Comparison of ENCODE assay signal across 15 cellular contexts in the genomic region with DNA sequence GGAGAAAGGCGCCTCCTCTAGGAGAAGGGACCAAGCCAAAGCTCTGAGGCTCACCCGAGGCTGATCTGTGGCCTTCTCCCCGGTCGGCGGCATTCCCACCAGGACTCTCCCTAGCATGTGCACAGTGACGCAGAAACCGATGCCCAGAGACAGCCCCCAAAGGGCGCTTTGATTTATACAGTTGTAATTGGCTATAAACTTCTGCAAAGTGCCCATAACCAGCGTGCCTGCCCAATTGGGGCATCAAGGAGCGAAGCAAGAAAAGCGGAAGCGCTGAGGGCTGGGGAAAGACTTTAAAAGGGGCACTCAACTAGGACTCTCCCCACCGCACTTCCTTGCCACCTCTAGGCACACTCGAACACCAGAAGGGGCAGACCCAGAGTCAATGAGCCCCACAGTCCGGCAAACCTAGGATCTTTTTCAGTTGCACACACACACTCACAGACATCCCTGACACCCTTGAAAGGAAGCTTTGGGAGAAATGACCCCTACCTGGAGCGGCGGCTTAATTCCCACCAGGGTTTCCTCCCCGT. TPM values are rescaled to one million over a fixed set of nuclear protein-coding genes. Genes with fewer than 3 reads are reported as not detected.
DNase-seq lines count a peak whose midpoint lies in the region; ATAC-seq and TF ChIP-seq lines count a peak whose summit lies in the region.
"Had no signal": no experiment of that assay in that cellular context is flagged by ENCODE, and none has a peak within 500 bp of the region (broad histone marks: within the 10 kb centered on the region; RNA-seq: fewer than 3 reads in every experiment).

No MANE protein-coding gene starts in this region.

- ATAC-seq in activated naive CD8-positive, alpha-beta T cell treated with anti-CD3 and anti-CD28 coated beads, Interleukin-2, amount 10 ng/mL, durations not matched to agents 7 days and 5 days (ENCODE audit: low read depth): no peak
- ATAC-seq in GM21619 (IDR thresholded peaks at IDR 0.05; ENCODE audit: unreplicated experiment): no peak
- ATAC-seq: natural killer cell had no signal

- peak overlapping the region in 6 of 8 donors; percentile 21 to 70 (median 34) for H3K4me3 Mint-ChIP-seq in CD4-positive, alpha-beta memory T cell
- no peak overlapping the region for H3K4me3 Mint-ChIP-seq in activated naive CD8-positive, alpha-beta T cell treated with anti-CD3 and anti-CD28 coated beads, Interleukin-2, amount 10 ng/mL, durations not matched to agents 7 days and 5 days
- H3K4me3 Mint-ChIP-seq in nephron progenitor cell: peak overlapping the region; percentile 97
- H3K4me3 Mint-ChIP-seq: HFFc6, natural killer cell had no signal

- no peaks in the 10 kb centered on the region for H3K36me3 ChIP-seq in CD4-positive, alpha-beta memory T cell (ENCODE audit: insufficient read depth, low read length)
- peaks cover 0 to 26% of the 10 kb centered on the region in 2 experiments; a peak in 2 of 3 replicates for H3K36me3 ChIP-seq in HEK293 (ENCODE audit: control insufficient read depth in 2 of 2, insufficient read depth in 1 of 2, low read length in 2 of 2)
- H3K36me3 ChIP-seq: WERI-Rb-1 had no signal

- H3K27me3 ChIP-seq in CD4-positive, alpha-beta memory T cell (ENCODE audit: insufficient read depth, low read length): peaks cover 29% of the 10 kb centered on the region

- peaks cover 8 to 46% (median 18%) of the 10 kb centered on the region in 4 donors for H3K4me1 Mint-ChIP-seq in CD4-positive, alpha-beta memory T cell
- H3K4me1 Mint-ChIP-seq in activated naive CD8-positive, alpha-beta T cell treated with anti-CD3 and anti-CD28 coated beads, Interleukin-2, amount 10 ng/mL, durations not matched to agents 7 days and 5 days: peaks cover 6% of the 10 kb centered on the region
- peaks cover 82% of the 10 kb centered on the region for H3K4me1 Mint-ChIP-seq in nephron progenitor cell

- no peak for DNase-seq in CD4-positive, alpha-beta memory T cell
- DNase-seq in activated naive CD8-positive, alpha-beta T cell treated with anti-CD3 and anti-CD28 coated beads, Interleukin-2, amount 10 ng/mL, durations not matched to agents 7 days and 5 days: no peak
- DNase-seq in nephron progenitor cell (no peak), amniotic stem cell (lab: John Stamatoyannopoulos, UW) (no peak), NCI-H1105 (lab: John Stamatoyannopoulos, UW) (no peak), DMS79 treated with DMSO at 0.1 percent for 48 hours (lab: John Stamatoyannopoulos, UW) (no peak)
- DNase-seq: activated gamma-delta T cell, HFFc6, KG1, natural killer cell, NCI-H2171, WERI-Rb-1 had no signal

- H3K36me3 Mint-ChIP-seq in CD4-positive, alpha-beta memory T cell: no peaks in the 10 kb centered on the region
- H3K36me3 Mint-ChIP-seq in activated naive CD8-positive, alpha-beta T cell treated with anti-CD3 and anti-CD28 coated beads, Interleukin-2, amount 10 ng/mL, durations not matched to agents 7 days and 5 days: no peaks in the 10 kb centered on the region
- no peaks in the 10 kb centered on the region for H3K36me3 Mint-ChIP-seq in nephron progenitor cell (ENCODE audit: low read depth)
- H3K36me3 Mint-ChIP-seq: natural killer cell had no signal

- POLR2A ChIA-PET in CD4-positive, alpha-beta memory T cell (lab: Charles Lee; ENCODE audit: partially characterized antibody): no interaction called here
- POLR2A ChIA-PET in HEK293 (lab: Yijun Ruan, JAX): no interaction called here
- POLR2A ChIA-PET in activated naive CD8-positive, alpha-beta T cell treated with anti-CD3 and anti-CD28 coated beads, Interleukin-2, amount 10 ng/mL, durations not matched to agents 7 days and 5 days (lab: Charles Lee): no interaction called here

- intact Hi-C loops in CD4-positive, alpha-beta memory T cell (cut with micrococcal nuclease): no loop called here

- TF ChIP-seq CTCF in HEK293 (tag by site-specific recombination; IDR thresholded peaks at IDR 0.05) (no peak), nephron progenitor cell (IDR thresholded peaks at IDR 0.05) (no peak)

- peaks cover 61 to 63% of the 10 kb centered on the region in 2 donors for H3K27me3 Mint-ChIP-seq in CD4-positive, alpha-beta memory T cell
- peaks cover 89% of the 10 kb centered on the region for H3K27me3 Mint-ChIP-seq in activated naive CD8-positive, alpha-beta T cell treated with anti-CD3 and anti-CD28 coated beads, Interleukin-2, amount 10 ng/mL, durations not matched to agents 7 days and 5 days
- peaks cover 8% of the 10 kb centered on the region for H3K27me3 Mint-ChIP-seq in nephron progenitor cell (ENCODE audit: low read depth, poor library complexity)

- peaks cover 0 to 1% (median 0%) of the 10 kb centered on the region in 8 donors for H3K9me3 Mint-ChIP-seq in CD4-positive, alpha-beta memory T cell
- H3K9me3 Mint-ChIP-seq in activated naive CD8-positive, alpha-beta T cell treated with anti-CD3 and anti-CD28 coated beads, Interleukin-2, amount 10 ng/mL, durations not matched to agents 7 days and 5 days: no peaks in the 10 kb centered on the region
- no peaks in the 10 kb centered on the region for H3K9me3 Mint-ChIP-seq in nephron progenitor cell
- H3K9me3 Mint-ChIP-seq: HFFc6, natural killer cell had no signal

- no peaks in the 10 kb centered on the region for H3K9me3 ChIP-seq in CD4-positive, alpha-beta memory T cell (ENCODE audit: control insufficient read depth in 1 of 2, low read length in 2 of 2)
- no peaks in the 10 kb centered on the region for H3K9me3 ChIP-seq in HEK293 (ENCODE audit: control insufficient read depth, insufficient read depth, low read depth, low read length)

- no peak overlapping the region for H3K27ac Mint-ChIP-seq in CD4-positive, alpha-beta memory T cell
- peak overlapping the region; percentile 9 for H3K27ac Mint-ChIP-seq in activated naive CD8-positive, alpha-beta T cell treated with anti-CD3 and anti-CD28 coated beads, Interleukin-2, amount 10 ng/mL, durations not matched to agents 7 days and 5 days
- H3K27ac Mint-ChIP-seq in nephron progenitor cell: peak overlapping the region; percentile 50
- H3K27ac Mint-ChIP-seq: HFFc6, natural killer cell had no signal

- CTCF ChIA-PET in CD4-positive, alpha-beta memory T cell (lab: Charles Lee; ENCODE audit: partially characterized antibody): interaction anchor here (1.5 kb wide), 1 partner anchor 137 kb away, joined by 3 read pairs; no protein-coding TSS in a partner anchor
- CTCF ChIA-PET in HEK293 (lab: Yijun Ruan, JAX): interaction anchor here (0.5 to 1.3 kb wide), 4 partner anchors 8 to 433 kb away, joined by 3 to 5 read pairs (median 4); no protein-coding TSS in a partner anchor

- peaks cover 5% of the 10 kb centered on the region for H3K4me1 ChIP-seq in CD4-positive, alpha-beta memory T cell (ENCODE audit: insufficient read depth, low read length)
- H3K4me1 ChIP-seq in HEK293 (ENCODE audit: control insufficient read depth, insufficient read depth, low read length): no peaks in the 10 kb centered on the region

- no peak overlapping the region for H3K27ac ChIP-seq in CD4-positive, alpha-beta memory T cell (ENCODE audit: low read depth, low read length)
- no peak overlapping the region for H3K27ac ChIP-seq in HEK293 (ENCODE audit: extremely low read depth, low read depth, low read length)
- H3K27ac ChIP-seq: WERI-Rb-1 had no signal

- H3K4me3 ChIP-seq in CD4-positive, alpha-beta memory T cell (ENCODE audit: low read length in 2 of 2): no peak overlapping the region
- peak overlapping the region; percentile 47; the same call in 1 of the 2 replicates for H3K4me3 ChIP-seq in HEK293 (ENCODE audit: low read depth, low read length)

TF ChIP-seq in HEK293, 187 proteins besides CTCF, POLR2A, EP300 and RAD21 (continues in another document):
- TF ChIP-seq RBAK (tag by site-specific recombination; IDR thresholded peaks at IDR 0.05) (no peak), ZNF596 (tag by site-specific recombination; IDR thresholded peaks at IDR 0.05) (no peak), ZNF48 (tag by site-specific recombination; IDR thresholded peaks at IDR 0.05) (no peak), MYNN (tag by site-specific recombination; IDR thresholded peaks at IDR 0.05; ENCODE audit: borderline replicate concordance) (no peak), ZBTB48 (tag by site-specific recombination; IDR thresholded peaks at IDR 0.05) (peak; percentile 46; the same call in 1 of the 2 replicates), ZBTB8A (tag by site-specific recombination; IDR thresholded peaks at IDR 0.05) (peak; percentile 85), ZNF274 (IDR thresholded peaks at IDR 0.05; ENCODE audit: low read length) (no peak), ZNF274 (tag by site-specific recombination; IDR thresholded peaks at IDR 0.05; ENCODE audit: borderline replicate concordance) (no peak), ZBTB20 (tag by site-specific recombination; IDR thresholded peaks at IDR 0.05) (no peak), ZXDB (tag by site-specific recombination; IDR thresholded peaks at IDR 0.05) (peak; percentile 23; the same call in 1 of the 2 replicates), ZNF501 (tag by site-specific recombination; IDR thresholded peaks at IDR 0.05) (no peak)

RNA-seq across cellular contexts. Expression of a gene that starts 1.8 kb away (rescaled TPM):
- total RNA-seq in CD4-positive, alpha-beta memory T cell: not detected
- not detected for polyA plus RNA-seq in CD4-positive, alpha-beta memory T cell
- not detected for total RNA-seq in activated naive CD8-positive, alpha-beta T cell treated with anti-CD3 and anti-CD28 coated beads, Interleukin-2, amount 10 ng/mL, durations not matched to agents 7 days and 5 days
- total RNA-seq: fibroblast of lung, HFFc6, natural killer cell had no signal
- polyA plus RNA-seq: fibroblast of lung had no signal

RNA-seq across cellular contexts. Expression of a gene that starts 21.2 kb away (rescaled TPM):
- total RNA-seq in CD4-positive, alpha-beta memory T cell: not detected
- not detected for polyA plus RNA-seq in CD4-positive, alpha-beta memory T cell
- not detected for total RNA-seq in activated naive CD8-positive, alpha-beta T cell treated with anti-CD3 and anti-CD28 coated beads, Interleukin-2, amount 10 ng/mL, durations not matched to agents 7 days and 5 days
- total RNA-seq: fibroblast of lung, HFFc6, natural killer cell had no signal
- polyA plus RNA-seq: fibroblast of lung had no signal

RNA-seq across cellular contexts. Expression of a gene that starts 47.5 kb away (rescaled TPM):
- total RNA-seq in CD4-positive, alpha-beta memory T cell: not detected
- polyA plus RNA-seq in CD4-positive, alpha-beta memory T cell: not detected
- not detected for total RNA-seq in activated naive CD8-positive, alpha-beta T cell treated with anti-CD3 and anti-CD28 coated beads, Interleukin-2, amount 10 ng/mL, durations not matched to agents 7 days and 5 days
- total RNA-seq: fibroblast of lung, HFFc6, natural killer cell had no signal
- polyA plus RNA-seq: fibroblast of lung had no signal

Comparison
In these comparisons a context has a peak if more than half of its experiments do, and no peak if none do; other contexts are left out.
1. H3K27ac Mint-ChIP-seq: peak in activated naive CD8-positive, alpha-beta T cell treated with anti-CD3 and anti-CD28 coated beads, Interleukin-2, amount 10 ng/mL, durations not matched to agents 7 days and 5 days (single experiment) and nephron progenitor cell (single experiment); none in CD4-positive, alpha-beta memory T cell (0 of 7).